8 cellular contexts compared by ENCODE assay signal in the genomic region with DNA sequence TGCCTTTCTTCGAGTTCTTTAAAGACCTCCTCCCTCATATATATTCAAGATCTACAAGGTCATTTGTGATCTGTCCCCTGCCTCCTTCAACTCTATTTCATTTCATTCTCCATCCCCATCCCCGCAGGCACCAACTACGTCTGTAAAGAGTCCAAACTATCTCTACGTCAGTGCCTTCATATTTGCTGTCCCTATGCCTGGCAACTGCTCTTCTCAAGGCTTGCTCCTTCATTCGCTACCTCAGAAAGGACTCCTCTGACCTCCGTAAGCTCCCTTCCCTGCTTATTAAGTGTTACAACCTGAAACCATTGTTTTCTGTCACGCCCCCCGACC. TPM values are rescaled to one million over a fixed set of nuclear protein-coding genes. Genes with fewer than 3 reads are reported as not detected.
DNase-seq lines count a peak whose midpoint lies in the region; FAIRE-seq and TF ChIP-seq lines count a peak whose summit lies in the region.

No MANE protein-coding gene starts in this region.

- peak overlapping the region; percentile 36 for H2AK5ac ChIP-seq in mesenchymal stem cell (ENCODE audit: low read length, severe bottlenecking)

- TF ChIP-seq POLR2A in GM12892 (IDR thresholded peaks at IDR 0.05; ENCODE audit: low read depth, low read length) = no peak

- no peaks in the 10 kb centered on the region for H3K27me3 Mint-ChIP-seq in Calu3 (ENCODE audit: unreplicated experiment)

- BruUV-seq in Calu3 (replicated peaks; lab: Mats Ljungman, UMichigan) = no TSS peak

- no peak overlapping the region for H2BK12ac ChIP-seq in mesenchymal stem cell (ENCODE audit: low read length in 2 of 2)

- no peak overlapping the region for H3K27ac ChIP-seq in HUES6 (ENCODE audit: low read depth, low read length)
- no peak overlapping the region for H3K27ac ChIP-seq in mesenchymal stem cell (ENCODE audit: low read length, poor library complexity, severe bottlenecking)

- peak overlapping the region; percentile 81 for H3K4me3 ChIP-seq in HUES6 (ENCODE audit: low read depth, low read length)
- peak overlapping the region; percentile 81 for H3K4me3 ChIP-seq in bronchial epithelial cell (ENCODE audit: low read depth, low read length)
- peak overlapping the region; percentile 74 to 99 for H3K4me3 ChIP-seq in mesenchymal stem cell (ENCODE audit: insufficient read depth in 1 of 2, low read depth in 1 of 2, low read length in 2 of 2)

- no peaks in the 10 kb centered on the region for H3K9me3 Mint-ChIP-seq in Calu3 (ENCODE audit: low read depth, unreplicated experiment)

- peaks cover 40% of the 10 kb centered on the region for H3K36me3 Mint-ChIP-seq in Calu3 (ENCODE audit: insufficient read depth, unreplicated experiment)

- TF ChIP-seq CTCF in Calu3 (IDR thresholded peaks at IDR 0.05; ENCODE audit: unreplicated experiment) (no peak), bronchial epithelial cell (IDR thresholded peaks at IDR 0.05; ENCODE audit: insufficient read depth, low read length, severe bottlenecking) (no peak)

- peak overlapping the region; percentile 67 for H3K27ac Mint-ChIP-seq in Calu3 (ENCODE audit: unreplicated experiment)

- H3K4ac ChIP-seq in mesenchymal stem cell (ENCODE audit: low read depth in 1 of 2, low read length in 2 of 2) = no peak overlapping the region

- H3K14ac ChIP-seq in mesenchymal stem cell (ENCODE audit: low read length in 2 of 2) = no peak overlapping the region

- no peak overlapping the region for H2BK5ac ChIP-seq in mesenchymal stem cell (ENCODE audit: low read depth, low read length, poor library complexity, severe bottlenecking)

- H3K4me1 ChIP-seq in HUES6 (ENCODE audit: control insufficient read depth, insufficient read depth, low read length) (peaks cover 6% of the 10 kb centered on the region), mesenchymal stem cell (ENCODE audit: control insufficient read depth, insufficient read depth, low read depth, low read length) (peaks cover 4% of the 10 kb centered on the region)

- peak overlapping the region; percentile 54 for H2BK15ac ChIP-seq in mesenchymal stem cell (ENCODE audit: low read depth, poor library complexity, severe bottlenecking)

- H3K4me2 ChIP-seq in mesenchymal stem cell (ENCODE audit: low read length, poor library complexity, severe bottlenecking) = peak overlapping the region; percentile 39

- H3K23ac ChIP-seq in mesenchymal stem cell (ENCODE audit: low read length in 2 of 2) = no peak overlapping the region

- no peak overlapping the region for H2BK120ac ChIP-seq in mesenchymal stem cell (ENCODE audit: low read depth, low read length)

- no peak overlapping the region for H3K18ac ChIP-seq in mesenchymal stem cell (ENCODE audit: low read depth in 1 of 2, low read length in 2 of 2)

- intact Hi-C loops in Calu3 (cut with micrococcal nuclease; ENCODE audit: unreplicated experiment) = no loop called here

- H3K36me3 ChIP-seq in HUES6 (ENCODE audit: control insufficient read depth, insufficient read depth, low read length) = peaks cover 38% of the 10 kb centered on the region
- peaks cover 1% of the 10 kb centered on the region for H3K36me3 ChIP-seq in bronchial epithelial cell (ENCODE audit: control insufficient read depth, insufficient read depth, low read length)
- peaks cover 0 to 35% of the 10 kb centered on the region in 2 experiments for H3K36me3 ChIP-seq in mesenchymal stem cell (ENCODE audit: control insufficient read depth in 1 of 2, insufficient read depth in 2 of 2, low read depth in 1 of 2, low read length in 2 of 2)

- H4K91ac ChIP-seq in mesenchymal stem cell (ENCODE audit: low read length) = no peak overlapping the region

- FAIRE-seq in bronchial epithelial cell (lab: Jason Lieb, UNC) (no peak), GM12892 (lab: Jason Lieb, UNC) (no peak)

- DNase-seq in Calu3 = no peak
- peak; percentile 21 for DNase-seq in bronchial epithelial cell (ENCODE audit: low read depth)
- peak; percentile 22 for DNase-seq in mesenchymal stem cell
- no peak for DNase-seq in NCI-H345 treated with DMSO at 0.1 percent for 48 hours (lab: John Stamatoyannopoulos, UW; ENCODE audit: unreplicated experiment)
- no peak for DNase-seq in DMS79 (lab: John Stamatoyannopoulos, UW)
- no peak for DNase-seq in GM12892 (ENCODE audit: insufficient read length)
- no peak for DNase-seq in SK-N-DZ (ENCODE audit: low spot score)

- peaks cover 22% of the 10 kb centered on the region for H3K4me1 Mint-ChIP-seq in Calu3 (ENCODE audit: low read depth, unreplicated experiment)

- no peaks in the 10 kb centered on the region for H3K9me3 ChIP-seq in HUES6 (ENCODE audit: control insufficient read depth, insufficient read depth, low read depth, low read length)
- H3K9me3 ChIP-seq in mesenchymal stem cell (ENCODE audit: control insufficient read depth, low read length) = no peaks in the 10 kb centered on the region

- CTCF ChIA-PET in Calu3 (lab: Charles Lee) = interaction anchor here (1.1 kb wide), 1 partner anchor 104 kb away, joined by 3 read pairs; no protein-coding TSS in a partner anchor

- whole genome bisulfite sequencing in mesenchymal stem cell = 51% methylated on average over 8 of the region's 8 CpGs

- peak overlapping the region; percentile 86 for H3K4me3 Mint-ChIP-seq in Calu3 (ENCODE audit: low read depth, unreplicated experiment)

- no peaks in the 10 kb centered on the region for H3K27me3 ChIP-seq in HUES6 (ENCODE audit: control insufficient read depth, insufficient read depth, low read length)
- no peaks in the 10 kb centered on the region for H3K27me3 ChIP-seq in bronchial epithelial cell (ENCODE audit: control insufficient read depth, insufficient read depth, low read length)
- H3K27me3 ChIP-seq in mesenchymal stem cell (ENCODE audit: control insufficient read depth in 1 of 2, insufficient read depth in 1 of 2, low read length in 2 of 2) = no peaks in the 10 kb centered on the region

- H4K8ac ChIP-seq in mesenchymal stem cell (ENCODE audit: low read length) = no peak overlapping the region

- H2AFZ ChIP-seq in mesenchymal stem cell (ENCODE audit: low read depth, low read length) = no peak overlapping the region

- peaks cover 6% of the 10 kb centered on the region for H3K79me1 ChIP-seq in mesenchymal stem cell (replicated peaks; ENCODE audit: low read length, poor library complexity, severe bottlenecking)

- H3K9ac ChIP-seq in HUES6 (ENCODE audit: low read length) = peak overlapping the region; percentile 86
- peak overlapping the region; percentile 98 for H3K9ac ChIP-seq in mesenchymal stem cell (ENCODE audit: low read length)

RNA-seq across cellular contexts. Expression of gene LLPH, which starts 0.7 kb away (rescaled TPM):
- total RNA-seq in Calu3 (2022) = 46.6 and 47.2 TPM in 2 replicates
- total RNA-seq in bronchial epithelial cell = 6.1 and 6.5 TPM in 2 replicates
- 25.7 TPM for polyA plus RNA-seq in mesenchymal stem cell (2013, experiment 1 of 2)
- polyA plus RNA-seq in mesenchymal stem cell (2013, experiment 2 of 2) = 26.0 TPM
- polyA plus RNA-seq in GM12892 (2012; ENCODE audit: missing spikeins) = 37.9 TPM
- 14.2 and 19.6 TPM in 2 replicates for polyA plus RNA-seq in SK-N-DZ (2014; cell fraction: cytosol; rRNA removed)
- polyA plus RNA-seq in SK-N-DZ (2014; cell fraction: nucleus; rRNA removed) = 5.8 and 6.3 TPM in 2 replicates

RNA-seq across cellular contexts. Expression of gene TMBIM4, which starts 39.9 kb away (rescaled TPM):
- total RNA-seq in Calu3 (2022) = 77.1 and 89.2 TPM in 2 replicates
- total RNA-seq in bronchial epithelial cell = 29.4 and 29.5 TPM in 2 replicates
- polyA plus RNA-seq in mesenchymal stem cell (2013, experiment 1 of 2) = 76.8 TPM
- polyA plus RNA-seq in mesenchymal stem cell (2013, experiment 2 of 2) = 70.1 TPM
- 63.7 TPM for polyA plus RNA-seq in GM12892 (2012; ENCODE audit: missing spikeins)
- 30.6 and 47.8 TPM in 2 replicates for polyA plus RNA-seq in SK-N-DZ (2014; cell fraction: cytosol; rRNA removed)
- polyA plus RNA-seq in SK-N-DZ (2014; cell fraction: nucleus; rRNA removed) = 28.9 and 29.5 TPM in 2 replicates

RNA-seq across cellular contexts. Expression of gene IRAK3, which starts 59.1 kb away (rescaled TPM):
- 7.8 and 12.0 TPM in 2 replicates for total RNA-seq in Calu3 (2022)
- total RNA-seq in bronchial epithelial cell = 1.0 and 1.6 TPM in 2 replicates
- 0.58 TPM for polyA plus RNA-seq in mesenchymal stem cell (2013, experiment 1 of 2)
- polyA plus RNA-seq in mesenchymal stem cell (2013, experiment 2 of 2) = 0.92 TPM
- 3.1 TPM for polyA plus RNA-seq in GM12892 (2012; ENCODE audit: missing spikeins)
- polyA plus RNA-seq in SK-N-DZ (2014; cell fraction: cytosol; rRNA removed) = 0.20 TPM in 2 replicates
- 0.34 and 0.70 TPM in 2 replicates for polyA plus RNA-seq in SK-N-DZ (2014; cell fraction: nucleus; rRNA removed)

Comparison
In these comparisons a context has a peak if more than half of its experiments do, and no peak if none do; other contexts are left out.
1. DNase-seq: peak in bronchial epithelial cell (single experiment) and mesenchymal stem cell (single experiment); none in Calu3 (single experiment), NCI-H345 treated with DMSO at 0.1 percent for 48 hours (single experiment), DMS79 (single experiment), GM12892 (single experiment) and SK-N-DZ (single experiment).
2. Peak in every context shown above with its lines, with median percentiles within 50 percentile points of each other: H3K4me3 ChIP-seq.